ENCODE assay signal across 14 cellular contexts in genomic region chr7:143256932-143257331, GRCh38. TPM values are rescaled to one million over a fixed set of nuclear protein-coding genes. Genes with fewer than 3 reads are reported as not detected.
A peak's percentile ranks its signal among the peaks of the same experiment; 100 is the strongest.
DNase-seq lines count a peak whose midpoint lies in the region; ATAC-seq, FAIRE-seq and TF ChIP-seq lines count a peak whose summit lies in the region.
"Had no signal": no experiment of that assay in that cellular context is flagged by ENCODE, and none has a peak within 500 bp of the region (broad histone marks: within the 10 kb centered on the region; RNA-seq: fewer than 3 reads in every experiment).

No MANE protein-coding gene starts in this region.

- peaks cover 12% of the 10 kb centered on the region for H3F3A ChIP-seq in DOHH2 (ENCODE audit: control insufficient read depth, insufficient read depth)

- no peak overlapping the region for H2AK5ac ChIP-seq in H9 (ENCODE audit: insufficient read length, low read length)

- no peak overlapping the region for H4K5ac ChIP-seq in H9 (ENCODE audit: insufficient read length, low read depth, low read length)

- H3K27ac ChIP-seq in DOHH2 (ENCODE audit: low read depth, low read length) (no peak overlapping the region), H9 (ENCODE audit: insufficient read length, low read depth, low read length) (no peak overlapping the region)
- H3K27ac ChIP-seq: C4-2B, cardiac muscle cell, right lobe of liver had no signal

- H3K27me3 ChIP-seq in DOHH2 (ENCODE audit: control insufficient read depth, low read length): no peaks in the 10 kb centered on the region
- no peaks in the 10 kb centered on the region for H3K27me3 ChIP-seq in H9 (ENCODE audit: insufficient read depth, low read length)
- H3K27me3 ChIP-seq: cardiac muscle cell, right lobe of liver had no signal

- peak overlapping the region; percentile 23 for H3K4me2 ChIP-seq in DOHH2 (ENCODE audit: low read length)
- no peak overlapping the region for H3K4me2 ChIP-seq in H9 (ENCODE audit: insufficient read depth, insufficient read length, low read length)

- no peaks in the 10 kb centered on the region for H3K79me1 ChIP-seq in H9 (ENCODE audit: insufficient read depth, low read depth, low read length, poor library complexity, severe bottlenecking)

- H3T11ph ChIP-seq in H9 (ENCODE audit: low read length): no peak overlapping the region

- no peak overlapping the region for H3K18ac ChIP-seq in H9 (ENCODE audit: insufficient read length, low read depth, low read length)

- no peak overlapping the region for H3K4me3 ChIP-seq in DOHH2 (ENCODE audit: low read length)
- H3K4me3 ChIP-seq: cardiac muscle cell, right lobe of liver had no signal

- no peak for TF ChIP-seq CTCF in DOHH2 (IDR thresholded peaks at IDR 0.05; ENCODE audit: low read depth, low read length, poor library complexity, severe bottlenecking)
- TF ChIP-seq CTCF in H9 (conservative IDR thresholded peaks at IDR 0.05): no peak

- no peak overlapping the region for H2BK120ac ChIP-seq in H9 (ENCODE audit: low read depth, low read length, poor library complexity, severe bottlenecking)

- no peak overlapping the region for H3K56ac ChIP-seq in H9 (ENCODE audit: insufficient read length, low read depth, low read length)

- H3K79me2 ChIP-seq in DOHH2 (ENCODE audit: control insufficient read depth, low read length): no peaks in the 10 kb centered on the region
- no peaks in the 10 kb centered on the region for H3K79me2 ChIP-seq in H9 (ENCODE audit: insufficient read depth, low read length)

- DNase-seq in OCI-M1 (lab: John Stamatoyannopoulos, UW): peak; percentile 37
- DNase-seq in H9: no peak
- no peak for DNase-seq in GOT3 (lab: John Stamatoyannopoulos, UW)
- DNase-seq in iPS-NIHi11 (ENCODE audit: low spot score): no peak
- no peak for DNase-seq in HTR-8/SVneo (ENCODE audit: insufficient read length, low spot score)
- DNase-seq: activated CD8-positive, alpha-beta memory T cell treated with anti-CD3 and anti-CD28 coated beads for 24 hours; MV-4-11; right lobe of liver had no signal

- H2BK20ac ChIP-seq in H9 (ENCODE audit: low read depth, low read length, poor library complexity, severe bottlenecking): no peak overlapping the region

- no peaks in the 10 kb centered on the region for H3K9me2 ChIP-seq in DOHH2 (replicated peaks; ENCODE audit: control insufficient read depth, low read length)

- no peaks in the 10 kb centered on the region; a peak in 1 of 5 replicates for H3K9me3 Mint-ChIP-seq in H9

- no peak overlapping the region for H3K23ac ChIP-seq in H9 (ENCODE audit: insufficient read length, low read depth, low read length)

- ATAC-seq in GM19351 (IDR thresholded peaks at IDR 0.05; ENCODE audit: unreplicated experiment): peak; percentile 76
- ATAC-seq in HG02885 (IDR thresholded peaks at IDR 0.05; ENCODE audit: poor library complexity, unreplicated experiment): peak; percentile 67
- ATAC-seq: right lobe of liver had no signal

- H4K20me1 ChIP-seq in DOHH2 (ENCODE audit: control insufficient read depth, insufficient read depth, low read depth, low read length): no peaks in the 10 kb centered on the region
- H4K20me1 ChIP-seq in H9 (ENCODE audit: control insufficient read depth, insufficient read depth, insufficient read length): no peaks in the 10 kb centered on the region

- H3K4ac ChIP-seq in H9 (ENCODE audit: low read depth, low read length): no peak overlapping the region

- H2BK15ac ChIP-seq in H9 (ENCODE audit: low read depth, low read length): no peak overlapping the region

- H3K9ac ChIP-seq in H9 (ENCODE audit: extremely low read depth, insufficient read length, low read length): no peak overlapping the region

- no peak overlapping the region for H3K14ac ChIP-seq in H9 (ENCODE audit: insufficient read depth, low read length)

- no peaks in the 10 kb centered on the region for H3K4me1 Mint-ChIP-seq in H9

- no peak overlapping the region for H3K27ac Mint-ChIP-seq in H9

- WGBS in H9 (ENCODE audit: extremely low coverage, insufficient read length, low lambda C conversion rate): no CpG with 5 or more reads among the region's 4 CpGs

- H2BK12ac ChIP-seq in H9 (ENCODE audit: insufficient read length, low read depth, low read length): no peak overlapping the region

- no peak overlapping the region for H4K91ac ChIP-seq in H9 (ENCODE audit: insufficient read length, low read depth, low read length)

- FAIRE-seq in HTR-8/SVneo (lab: Jason Lieb, UNC): no peak

- no peaks in the 10 kb centered on the region for H3K36me3 Mint-ChIP-seq in H9 (ENCODE audit: insufficient read depth in 1 of 3, low read depth in 3 of 3)

- H3K4me1 ChIP-seq in DOHH2 (ENCODE audit: control insufficient read depth, low read length) (peaks cover 56% of the 10 kb centered on the region), H9 (ENCODE audit: insufficient read depth, low read length) (no peaks in the 10 kb centered on the region)

- H2AFZ ChIP-seq in H9 (ENCODE audit: low read length): no peak overlapping the region

- no peak overlapping the region for H2BK5ac ChIP-seq in H9 (ENCODE audit: insufficient read length, low read length)

- no peak overlapping the region for H3K4me3 Mint-ChIP-seq in H9

- H3K9me3 ChIP-seq in DOHH2 (ENCODE audit: control insufficient read depth, insufficient read depth, low read length) (0 out of 2 replicates have a peak, but pooled peaks cover 3% of the 10 kb centered on the region), H9 (ENCODE audit: control insufficient read depth, low read depth, low read length) (no peaks in the 10 kb centered on the region)
- H3K9me3 ChIP-seq: right lobe of liver had no signal

- H4K8ac ChIP-seq in H9 (replicated peaks; ENCODE audit: insufficient read length, low read depth, low read length): no peak overlapping the region

- no peaks in the 10 kb centered on the region for H3K23me2 ChIP-seq in H9 (ENCODE audit: insufficient read length, low read depth, low read length, poor library complexity, severe bottlenecking)

- peaks cover 1% of the 10 kb centered on the region; the same call in 1 of the 2 replicates for H3K27me3 Mint-ChIP-seq in H9 (ENCODE audit: low read depth)

- H3K36me3 ChIP-seq in DOHH2 (ENCODE audit: control insufficient read depth, low read length): no peaks in the 10 kb centered on the region
- H3K36me3 ChIP-seq: cardiac muscle cell, right lobe of liver had no signal

RNA-seq across cellular contexts. Expression of gene GSTK1, which starts 6.3 kb away (rescaled TPM):
- total RNA-seq in H9 (2021): 36.1 and 37.3 TPM in 2 replicates

RNA-seq across cellular contexts. Expression of gene TMEM139, which starts 27.8 kb away (rescaled TPM):
- 0.85 and 1.1 TPM in 2 replicates for total RNA-seq in H9 (2021)
- total RNA-seq: lung microvascular endothelial cell had no signal

RNA-seq across cellular contexts. Expression of gene CASP2, which starts 31.2 kb away (rescaled TPM):
- total RNA-seq in H9 (2021): 65.3 and 67.4 TPM in 2 replicates

RNA-seq across cellular contexts. Expression of gene TAS2R40, which starts 35.1 kb away (rescaled TPM):
- not detected in 2 replicates for total RNA-seq in H9 (2021)
- total RNA-seq: cardiac muscle cell, lung microvascular endothelial cell, right lobe of liver had no signal

RNA-seq across cellular contexts. Expression of gene CLCN1, which starts 59.0 kb away (rescaled TPM):
- total RNA-seq in H9 (2021): 0.11 and 0.13 TPM in 2 replicates
- total RNA-seq: cardiac muscle cell, lung microvascular endothelial cell, right lobe of liver had no signal
